In the genomic region with DNA sequence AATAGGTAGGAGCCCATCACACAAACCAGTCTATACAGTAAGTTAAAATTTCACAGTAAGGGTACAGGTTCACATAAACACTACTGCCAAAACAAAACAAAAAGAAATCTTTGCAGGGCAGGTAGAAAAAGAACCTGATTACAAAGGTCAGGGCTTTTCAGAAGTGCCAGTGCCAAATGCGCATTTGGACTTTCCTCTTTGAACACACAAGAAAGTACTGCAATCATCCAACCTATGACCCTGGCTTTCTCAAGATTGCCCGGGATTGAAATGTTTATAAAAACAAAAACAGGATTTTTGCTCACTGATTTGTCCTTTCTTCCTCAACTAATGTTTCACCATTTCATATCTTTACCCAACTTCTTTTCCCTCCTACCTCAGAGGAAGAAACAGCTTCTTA, we compare ENCODE assay signal across 16 cellular contexts. TPM values are rescaled to one million over a fixed set of nuclear protein-coding genes. Genes with fewer than 3 reads are reported as not detected.
DNase-seq lines count a peak whose midpoint lies in the region; ATAC-seq, FAIRE-seq and TF ChIP-seq lines count a peak whose summit lies in the region.
"Had no signal": no experiment of that assay in that cellular context is flagged by ENCODE, and none has a peak within 500 bp of the region (broad histone marks: within the 10 kb centered on the region; RNA-seq: fewer than 3 reads in every experiment).

No MANE protein-coding gene starts in this region.

- no peak overlapping the region for H3K9ac ChIP-seq in endothelial cell of umbilical vein (replicated peaks; ENCODE audit: extremely low read depth, insufficient read depth, low read length)
- no peak overlapping the region for H3K9ac ChIP-seq in H9 (ENCODE audit: extremely low read depth, insufficient read length, low read length)

- dilution Hi-C loops in endothelial cell of umbilical vein (cut with MboI; ENCODE audit: extremely low pct_ligation_motif_present, low sequenced_read_pairs) = no loop called here

- no peaks in the 10 kb centered on the region for H3K27me3 Mint-ChIP-seq in activated CD8-positive, alpha-beta memory T cell treated with anti-CD3 and anti-CD28 coated beads, Interleukin-2, amount 10 ng/mL, durations not matched to agents 7 days and 5 days
- H3K27me3 Mint-ChIP-seq in HFFc6 (ENCODE audit: insufficient read depth) (no peaks in the 10 kb centered on the region; the same call in 1 of the 2 replicates), nephron (ENCODE audit: low read depth) (no peaks in the 10 kb centered on the region), H9 (ENCODE audit: low read depth) (no peaks in the 10 kb centered on the region)

- no peak overlapping the region for H3K56ac ChIP-seq in H9 (ENCODE audit: insufficient read length, low read depth, low read length)

- H3K27ac ChIP-seq in endothelial cell of umbilical vein (ENCODE audit: insufficient read depth, low read depth, low read length) (no peak overlapping the region), H9 (ENCODE audit: insufficient read length, low read depth, low read length) (no peak overlapping the region)

- H4K20me1 ChIP-seq in endothelial cell of umbilical vein (replicated peaks; ENCODE audit: control insufficient read depth, extremely low read depth, insufficient read depth, low read length) (no peaks in the 10 kb centered on the region), H9 (ENCODE audit: control insufficient read depth, insufficient read depth, insufficient read length) (no peaks in the 10 kb centered on the region)

- H2AFZ ChIP-seq in endothelial cell of umbilical vein (ENCODE audit: low read depth, low read length) (no peak overlapping the region), H9 (ENCODE audit: low read length) (no peak overlapping the region)

- no peak for DNase-seq in activated CD8-positive, alpha-beta memory T cell treated with anti-CD3 and anti-CD28 coated beads, Interleukin-2, amount 10 ng/mL, durations not matched to agents 7 days and 5 days
- no peak for DNase-seq in activated CD8-positive, alpha-beta memory T cell treated with anti-CD3 and anti-CD28 coated beads, Interleukin-2, amount 50 U/mL, for 4 hours
- DNase-seq in HFFc6 (no peak), endothelial cell of umbilical vein (ENCODE audit: low read depth, low spot score) (no peak), H9 (no peak)
- DNase-seq: activated CD4-positive, alpha-beta T cell treated with anti-CD3 and anti-CD28 coated beads, Interleukin-2, amount 50 U/mL, for 4 hours; activated naive CD4-positive, alpha-beta T cell treated with anti-CD3 and anti-CD28 coated beads, Interleukin-2, amount 50 U/mL, for 16 hours; endodermal cell; foreskin fibroblast; NCI-H187 treated with DMSO at 0.1 percent for 48 hours; NCI-H510A treated with DMSO at 0.1 percent for 48 hours had no signal

- CTCF ChIA-PET in activated CD8-positive, alpha-beta memory T cell treated with anti-CD3 and anti-CD28 coated beads, Interleukin-2, amount 10 ng/mL, durations not matched to agents 7 days and 5 days (lab: Charles Lee) = no interaction called here
- CTCF ChIA-PET in endothelial cell of umbilical vein (lab: Charles Lee) = interaction anchor here (1.4 kb wide), 1 partner anchor 12 kb away, joined by 3 read pairs; no protein-coding TSS in a partner anchor

- no TSS peak for BruUV-seq in endothelial cell of umbilical vein (replicated peaks; lab: Mats Ljungman, UMichigan)

- no peak overlapping the region for H2AK5ac ChIP-seq in H9 (ENCODE audit: insufficient read length, low read length)

- intact Hi-C loops in endothelial cell of umbilical vein (cut with micrococcal nuclease) = no loop called here

- H3K4ac ChIP-seq in H9 (ENCODE audit: low read depth, low read length) = no peak overlapping the region

- H3K79me2 ChIP-seq in endothelial cell of umbilical vein (ENCODE audit: control insufficient read depth, insufficient read depth, low read length) (no peaks in the 10 kb centered on the region), H9 (ENCODE audit: insufficient read depth, low read length) (no peaks in the 10 kb centered on the region)

- POLR2A ChIA-PET in endothelial cell of umbilical vein (lab: Charles Lee) = no interaction called here

- no peak overlapping the region for H3K18ac ChIP-seq in H9 (ENCODE audit: insufficient read length, low read depth, low read length)

- H3K4me2 ChIP-seq in endothelial cell of umbilical vein (ENCODE audit: insufficient read depth, low read length) (no peak overlapping the region), H9 (ENCODE audit: insufficient read depth, insufficient read length, low read length) (no peak overlapping the region)

- no peak overlapping the region for H2BK12ac ChIP-seq in H9 (ENCODE audit: insufficient read length, low read depth, low read length)

- no peak overlapping the region for H3K4me3 ChIP-seq in endothelial cell of umbilical vein (replicated peaks in 1 of 3; ENCODE audit: insufficient read depth in 1 of 3, low read depth in 1 of 3, low read length in 3 of 3)
- H3K4me3 ChIP-seq: GM12878 had no signal

- H3K9me3 Mint-ChIP-seq in activated CD8-positive, alpha-beta memory T cell treated with anti-CD3 and anti-CD28 coated beads, Interleukin-2, amount 10 ng/mL, durations not matched to agents 7 days and 5 days (ENCODE audit: low read depth) = no peaks in the 10 kb centered on the region
- H3K9me3 Mint-ChIP-seq in HFFc6 = no peaks in the 10 kb centered on the region
- no peaks in the 10 kb centered on the region for H3K9me3 Mint-ChIP-seq in nephron
- no peaks in the 10 kb centered on the region for H3K9me3 Mint-ChIP-seq in H9
- H3K9me3 Mint-ChIP-seq: endodermal cell had no signal

- no peak for TF ChIP-seq POLR2A in endothelial cell of umbilical vein (IDR thresholded peaks at IDR 0.05; ENCODE audit: low read depth, low read length)

- WGBS in H9 (ENCODE audit: extremely low coverage, insufficient read length, low lambda C conversion rate) = no CpG with 5 or more reads among the region's 2 CpGs

- H2BK20ac ChIP-seq in H9 (ENCODE audit: low read depth, low read length, poor library complexity, severe bottlenecking) = no peak overlapping the region

- H3K9me1 ChIP-seq in endothelial cell of umbilical vein (replicated peaks; ENCODE audit: control insufficient read depth, extremely low read depth, insufficient read depth, low read length) = no peaks in the 10 kb centered on the region

- H3K27me3 ChIP-seq in endothelial cell of umbilical vein (ENCODE audit: control insufficient read depth in 2 of 2, insufficient read depth in 2 of 2, low read length in 2 of 2) (no peaks in the 10 kb centered on the region), H9 (ENCODE audit: insufficient read depth, low read length) (no peaks in the 10 kb centered on the region)

- H3K4me1 ChIP-seq in endothelial cell of umbilical vein (ENCODE audit: control insufficient read depth, extremely low read depth, insufficient read depth, low read length) (peaks cover 7% of the 10 kb centered on the region), H9 (ENCODE audit: insufficient read depth, low read length) (no peaks in the 10 kb centered on the region)

- no peak overlapping the region for H4K8ac ChIP-seq in H9 (replicated peaks; ENCODE audit: insufficient read length, low read depth, low read length)

- no peak overlapping the region for H2BK15ac ChIP-seq in H9 (ENCODE audit: low read depth, low read length)

- H2BK120ac ChIP-seq in H9 (ENCODE audit: low read depth, low read length, poor library complexity, severe bottlenecking) = no peak overlapping the region

- no peaks in the 10 kb centered on the region for H3K36me3 ChIP-seq in endothelial cell of umbilical vein (ENCODE audit: control insufficient read depth in 2 of 2, extremely low read depth in 1 of 2, insufficient read depth in 2 of 2, low read length in 2 of 2)

- no peaks in the 10 kb centered on the region for H3K79me1 ChIP-seq in H9 (ENCODE audit: insufficient read depth, low read depth, low read length, poor library complexity, severe bottlenecking)

- no peak overlapping the region for H3K14ac ChIP-seq in H9 (ENCODE audit: insufficient read depth, low read length)

- ATAC-seq in activated CD8-positive, alpha-beta memory T cell treated with anti-CD3 and anti-CD28 coated beads, Interleukin-2, amount 10 ng/mL, durations not matched to agents 7 days and 5 days = no peak
- no peak for ATAC-seq in HG03108 (IDR thresholded peaks at IDR 0.05; ENCODE audit: unreplicated experiment)
- no peak for ATAC-seq in GM21515 (IDR thresholded peaks at IDR 0.05; ENCODE audit: unreplicated experiment)
- ATAC-seq: GM12878, HCT116 had no signal

- H2BK5ac ChIP-seq in H9 (ENCODE audit: insufficient read length, low read length) = no peak overlapping the region

- H3K36me3 Mint-ChIP-seq in activated CD8-positive, alpha-beta memory T cell treated with anti-CD3 and anti-CD28 coated beads, Interleukin-2, amount 10 ng/mL, durations not matched to agents 7 days and 5 days = peaks cover 64% of the 10 kb centered on the region
- H3K36me3 Mint-ChIP-seq in HFFc6 (ENCODE audit: low read depth) = peaks cover 34% of the 10 kb centered on the region
- peaks cover 52% of the 10 kb centered on the region for H3K36me3 Mint-ChIP-seq in nephron (ENCODE audit: low read depth)
- H3K36me3 Mint-ChIP-seq in H9 (ENCODE audit: insufficient read depth in 1 of 3, low read depth in 3 of 3) = peaks cover 10 to 16% (median 11%) of the 10 kb centered on the region in 3 experiments; a peak in 6 of 7 replicates

- peak; percentile 18 for FAIRE-seq in endothelial cell of umbilical vein (lab: Jason Lieb, UNC)
- FAIRE-seq: GM12878 had no signal

- no peak overlapping the region for H4K91ac ChIP-seq in H9 (ENCODE audit: insufficient read length, low read depth, low read length)

- no peak overlapping the region for H3K4me3 Mint-ChIP-seq in activated CD8-positive, alpha-beta memory T cell treated with anti-CD3 and anti-CD28 coated beads, Interleukin-2, amount 10 ng/mL, durations not matched to agents 7 days and 5 days
- H3K4me3 Mint-ChIP-seq in HFFc6 = no peak overlapping the region
- H3K4me3 Mint-ChIP-seq in nephron = no peak overlapping the region
- no peak overlapping the region for H3K4me3 Mint-ChIP-seq in H9
- H3K4me3 Mint-ChIP-seq: endodermal cell had no signal

- H3K23ac ChIP-seq in H9 (ENCODE audit: insufficient read length, low read depth, low read length) = no peak overlapping the region

- no peaks in the 10 kb centered on the region for H3K9me3 ChIP-seq in endothelial cell of umbilical vein (replicated peaks; ENCODE audit: control insufficient read depth, insufficient read depth, low read length)
- no peaks in the 10 kb centered on the region for H3K9me3 ChIP-seq in H9 (ENCODE audit: control insufficient read depth, low read depth, low read length)

- H3K27ac Mint-ChIP-seq in activated CD8-positive, alpha-beta memory T cell treated with anti-CD3 and anti-CD28 coated beads, Interleukin-2, amount 10 ng/mL, durations not matched to agents 7 days and 5 days = peak overlapping the region; percentile 1
- H3K27ac Mint-ChIP-seq in HFFc6 (peak overlapping the region; percentile 27; the same call in 1 of the 2 replicates), nephron (peak overlapping the region; percentile 9 to 56 (median 50)), H9 (no peak overlapping the region; a peak in 1 of 7 replicates)
- H3K27ac Mint-ChIP-seq: endodermal cell had no signal

- peaks cover 65% of the 10 kb centered on the region for H3K4me1 Mint-ChIP-seq in activated CD8-positive, alpha-beta memory T cell treated with anti-CD3 and anti-CD28 coated beads, Interleukin-2, amount 10 ng/mL, durations not matched to agents 7 days and 5 days
- peaks cover 66% of the 10 kb centered on the region for H3K4me1 Mint-ChIP-seq in HFFc6 (ENCODE audit: low read depth)
- peaks cover 36% of the 10 kb centered on the region for H3K4me1 Mint-ChIP-seq in nephron
- H3K4me1 Mint-ChIP-seq in H9 = peaks cover 12% of the 10 kb centered on the region in 2 experiments

- no peak overlapping the region for H3T11ph ChIP-seq in H9 (ENCODE audit: low read length)

- TF ChIP-seq CTCF in HFFc6 (IDR thresholded peaks at IDR 0.05) (no peak), endothelial cell of umbilical vein (IDR thresholded peaks at IDR 0.05; ENCODE audit: extremely low read depth in 1 of 2, insufficient read depth in 1 of 2, low read depth in 1 of 2, low read length in 2 of 2) (no peak), nephron (IDR thresholded peaks at IDR 0.05; ENCODE audit: unreplicated experiment in 3 of 3) (no peak), H9 (conservative IDR thresholded peaks at IDR 0.05) (no peak)

- no peaks in the 10 kb centered on the region for H3K23me2 ChIP-seq in H9 (ENCODE audit: insufficient read length, low read depth, low read length, poor library complexity, severe bottlenecking)

- H4K5ac ChIP-seq in H9 (ENCODE audit: insufficient read length, low read depth, low read length) = no peak overlapping the region

RNA-seq across cellular contexts. Expression of gene CBLB, which starts 47.4 kb away (rescaled TPM):
- 100 to 1,000 TPM; 125 to 158 TPM for total RNA-seq in activated CD8-positive, alpha-beta memory T cell treated with anti-CD3 and anti-CD28 coated beads, Interleukin-2, amount 10 ng/mL, durations not matched to agents 7 days and 5 days
- total RNA-seq in HFFc6 (2021; fragmentation: NEBNext Ultra II Directional; extraction: Animal tissue kit (Norgen Biotek cat#: 25700)) = 10 to 100 TPM; 17.6 to 22.6 (median 20.6) TPM
- total RNA-seq in endothelial cell of umbilical vein (39.6 and 39.8 TPM in 2 replicates), H9 (2021) (22.4 and 25.7 TPM in 2 replicates)
- polyA plus RNA-seq in endothelial cell of umbilical vein = 17.1 and 17.8 TPM in 2 replicates
- polyA plus RNA-seq in endothelial cell of umbilical vein (2011; cell fraction: cytosol; rRNA removed) = 13.2 and 15.4 TPM in 2 replicates
- polyA plus RNA-seq in endothelial cell of umbilical vein (2011; cell fraction: nucleus; rRNA removed) = 62.4 and 64.5 TPM in 2 replicates
- 19.5 and 22.0 TPM in 2 replicates for polyA plus RNA-seq in endothelial cell of umbilical vein (2012)
- polyA minus RNA-seq in endothelial cell of umbilical vein = 43.2 and 47.8 TPM in 2 replicates
- 2.6 TPM for polyA minus RNA-seq in endothelial cell of umbilical vein (2011; cell fraction: cytosol; rRNA and poly(A)+ RNA removed)
- 139 and 164 TPM in 2 replicates for polyA minus RNA-seq in endothelial cell of umbilical vein (2011; cell fraction: nucleus; rRNA and poly(A)+ RNA removed)

Comparison
In these comparisons a context has a peak if more than half of its experiments do, and no peak if none do; other contexts are left out.
1. H3K27ac Mint-ChIP-seq: peak in activated CD8-positive, alpha-beta memory T cell treated with anti-CD3 and anti-CD28 coated beads, Interleukin-2, amount 10 ng/mL, durations not matched to agents 7 days and 5 days (single experiment), HFFc6 (single experiment) and nephron (3 of 3); none in H9 (0 of 3).